Comparison of ENCODE assay signal across 10 cellular contexts in the genomic region with DNA sequence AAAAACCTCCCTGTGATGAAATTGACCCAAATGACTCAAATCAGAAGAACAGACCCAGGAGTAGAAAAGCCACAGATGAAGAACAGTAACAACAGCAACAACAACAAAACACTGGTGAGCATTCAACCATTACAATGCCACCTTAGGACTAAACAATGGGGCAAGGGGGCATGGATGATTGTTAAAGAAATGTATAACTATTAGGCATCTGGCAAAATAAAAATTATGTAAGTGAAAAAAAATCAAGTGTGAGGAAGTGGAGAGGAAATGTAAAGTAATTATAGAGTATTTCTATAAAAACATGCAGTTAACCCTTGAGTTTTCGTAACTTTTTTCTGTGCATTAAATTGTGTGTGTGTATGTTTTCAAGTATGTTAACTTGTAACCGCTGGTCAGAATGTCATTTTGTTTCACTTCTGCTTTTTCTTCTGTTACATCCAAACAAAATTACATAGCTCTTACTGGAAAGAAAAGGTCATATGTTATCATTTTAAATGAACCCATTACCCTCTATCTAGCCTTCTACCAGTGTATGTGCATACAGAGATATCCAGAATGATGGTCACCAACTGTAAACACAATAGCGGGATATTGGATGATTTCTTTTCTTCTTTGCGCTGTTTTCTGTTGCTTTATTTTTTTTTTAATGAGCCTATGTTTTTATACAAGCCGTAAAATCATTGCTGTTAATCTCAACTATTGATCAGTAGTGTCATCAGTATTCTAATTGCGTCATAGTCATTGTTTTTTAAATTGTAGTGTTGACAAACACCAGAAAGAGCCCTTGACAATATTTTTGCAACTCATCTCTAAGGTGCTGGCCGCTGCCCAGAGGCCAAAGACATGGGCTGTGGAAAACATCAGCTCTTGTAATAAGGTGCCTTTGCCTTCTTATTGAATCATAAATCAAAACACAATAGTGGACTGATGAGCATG.
DNase-seq lines count a peak whose midpoint lies in the region; ATAC-seq lines count a peak whose summit lies in the region.
"Had no signal": no experiment of that assay in that cellular context is flagged by ENCODE, and none has a peak within 500 bp of the region (broad histone marks: within the 10 kb centered on the region; RNA-seq: fewer than 3 reads in every experiment).

No MANE protein-coding gene starts in this region.

- peak; percentile 22 for DNase-seq in activated CD4-positive, alpha-beta T cell treated with anti-CD3 and anti-CD28 coated beads, Interleukin-2, amount 10 ng/mL, durations not matched to agents 7 days and 5 days
- no peak for DNase-seq in activated CD4-positive, alpha-beta T cell treated with anti-CD3 and anti-CD28 coated beads for 4 hours
- DNase-seq in SIG-M5 treated with dmso at 0.1 percent for 504 hours (lab: John Stamatoyannopoulos, UW; ENCODE audit: unreplicated experiment): peak; percentile 88
- no peak for DNase-seq in NCI-H2107 treated with DMSO at 0.1 percent for 48 hours (lab: John Stamatoyannopoulos, UW; ENCODE audit: unreplicated experiment)
- DNase-seq in inferior parietal cortex (ENCODE audit: extremely low spot score): no peak
- no peak for DNase-seq in GOT3 (lab: John Stamatoyannopoulos, UW)
- DNase-seq: NCI-H1694 had no signal

- peaks cover 17% of the 10 kb centered on the region for H3K36me3 Mint-ChIP-seq in activated CD4-positive, alpha-beta T cell treated with anti-CD3 and anti-CD28 coated beads, Interleukin-2, amount 10 ng/mL, durations not matched to agents 7 days and 5 days (ENCODE audit: low read depth)
- peaks cover 20% of the 10 kb centered on the region for H3K36me3 Mint-ChIP-seq in stimulated activated memory B cell treated with anti-CD40 and anti-IgM and Interleukin-4, amounts not matched to agents 10 μg/mL and 1 μg/mL and 100 μg/mL, for 72 hours

- peaks cover 59% of the 10 kb centered on the region for H3K4me1 Mint-ChIP-seq in activated CD4-positive, alpha-beta T cell treated with anti-CD3 and anti-CD28 coated beads, Interleukin-2, amount 10 ng/mL, durations not matched to agents 7 days and 5 days
- peaks cover 31% of the 10 kb centered on the region for H3K4me1 Mint-ChIP-seq in stimulated activated memory B cell treated with anti-CD40 and anti-IgM and Interleukin-4, amounts not matched to agents 10 μg/mL and 1 μg/mL and 100 μg/mL, for 72 hours

- ATAC-seq in HG03025 (IDR thresholded peaks at IDR 0.05; ENCODE audit: low FRiP score, unreplicated experiment): peak; percentile 66
- ATAC-seq in stimulated activated memory B cell treated with anti-CD40 and anti-IgM and Interleukin-4, amounts not matched to agents 10 μg/mL and 1 μg/mL and 100 μg/mL, for 72 hours: peak; percentile 90

- H3K27ac Mint-ChIP-seq in activated CD4-positive, alpha-beta T cell treated with anti-CD3 and anti-CD28 coated beads, Interleukin-2, amount 10 ng/mL, durations not matched to agents 7 days and 5 days: peak overlapping the region; percentile 38
- H3K27ac Mint-ChIP-seq in stimulated activated memory B cell treated with anti-CD40 and anti-IgM and Interleukin-4, amounts not matched to agents 10 μg/mL and 1 μg/mL and 100 μg/mL, for 72 hours: peak overlapping the region; percentile 73

- CTCF ChIA-PET in activated CD4-positive, alpha-beta T cell treated with anti-CD3 and anti-CD28 coated beads, Interleukin-2, amount 10 ng/mL, durations not matched to agents 7 days and 5 days (lab: Charles Lee): interaction anchor here (0.9 kb wide), 1 partner anchor 20 kb away, joined by 4 read pairs; no protein-coding TSS in a partner anchor

- H3K9me3 Mint-ChIP-seq in activated CD4-positive, alpha-beta T cell treated with anti-CD3 and anti-CD28 coated beads, Interleukin-2, amount 10 ng/mL, durations not matched to agents 7 days and 5 days: peaks cover 9% of the 10 kb centered on the region
- H3K9me3 Mint-ChIP-seq in stimulated activated memory B cell treated with anti-CD40 and anti-IgM and Interleukin-4, amounts not matched to agents 10 μg/mL and 1 μg/mL and 100 μg/mL, for 72 hours: peaks cover 7% of the 10 kb centered on the region
- H3K9me3 Mint-ChIP-seq: nephron had no signal

- H3K4me3 Mint-ChIP-seq in activated CD4-positive, alpha-beta T cell treated with anti-CD3 and anti-CD28 coated beads, Interleukin-2, amount 10 ng/mL, durations not matched to agents 7 days and 5 days: no peak overlapping the region
- peak overlapping the region; percentile 52 for H3K4me3 Mint-ChIP-seq in stimulated activated memory B cell treated with anti-CD40 and anti-IgM and Interleukin-4, amounts not matched to agents 10 μg/mL and 1 μg/mL and 100 μg/mL, for 72 hours
- H3K4me3 Mint-ChIP-seq: nephron had no signal

- POLR2A ChIA-PET in activated CD4-positive, alpha-beta T cell treated with anti-CD3 and anti-CD28 coated beads, Interleukin-2, amount 10 ng/mL, durations not matched to agents 7 days and 5 days (lab: Charles Lee): no interaction called here

- no peaks in the 10 kb centered on the region for H3K27me3 Mint-ChIP-seq in activated CD4-positive, alpha-beta T cell treated with anti-CD3 and anti-CD28 coated beads, Interleukin-2, amount 10 ng/mL, durations not matched to agents 7 days and 5 days
- no peaks in the 10 kb centered on the region for H3K27me3 Mint-ChIP-seq in stimulated activated memory B cell treated with anti-CD40 and anti-IgM and Interleukin-4, amounts not matched to agents 10 μg/mL and 1 μg/mL and 100 μg/mL, for 72 hours

Comparison
In these comparisons a context has a peak if more than half of its experiments do, and no peak if none do; other contexts are left out.
1. DNase-seq: peak in activated CD4-positive, alpha-beta T cell treated with anti-CD3 and anti-CD28 coated beads, Interleukin-2, amount 10 ng/mL, durations not matched to agents 7 days and 5 days (single experiment) and SIG-M5 treated with dmso at 0.1 percent for 504 hours (single experiment); none in activated CD4-positive, alpha-beta T cell treated with anti-CD3 and anti-CD28 coated beads for 4 hours (0 of 2), NCI-H2107 treated with DMSO at 0.1 percent for 48 hours (single experiment), inferior parietal cortex (single experiment) and GOT3 (single experiment).